In the genomic region with DNA sequence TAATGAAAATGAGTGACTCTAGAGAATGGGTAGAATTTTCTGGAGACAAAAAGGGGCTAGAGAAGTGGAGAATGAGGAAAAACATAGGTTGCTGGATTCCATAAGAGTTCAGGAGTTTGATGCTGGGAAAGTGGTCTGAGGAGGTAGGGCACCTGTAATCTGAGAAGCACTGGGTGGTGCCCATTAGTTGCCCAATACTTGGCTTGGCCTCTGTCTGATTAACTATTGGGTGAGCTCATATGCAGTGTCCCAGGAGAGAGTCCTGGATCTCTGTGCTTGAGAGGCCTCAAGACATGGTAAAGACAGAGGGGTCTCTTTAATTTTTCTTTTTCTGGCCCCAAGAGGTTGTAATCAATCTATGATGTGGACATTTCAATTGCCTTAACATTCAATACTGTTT, we compare ENCODE assay signal across 1 cellular context.
TF ChIP-seq lines count a peak whose summit lies in the region.

No MANE protein-coding gene starts in this region.

TF ChIP-seq in GM23338, 12 proteins besides CTCF, POLR2A, EP300 and RAD21 (continued from another document):
- TF ChIP-seq, protein P1, sequence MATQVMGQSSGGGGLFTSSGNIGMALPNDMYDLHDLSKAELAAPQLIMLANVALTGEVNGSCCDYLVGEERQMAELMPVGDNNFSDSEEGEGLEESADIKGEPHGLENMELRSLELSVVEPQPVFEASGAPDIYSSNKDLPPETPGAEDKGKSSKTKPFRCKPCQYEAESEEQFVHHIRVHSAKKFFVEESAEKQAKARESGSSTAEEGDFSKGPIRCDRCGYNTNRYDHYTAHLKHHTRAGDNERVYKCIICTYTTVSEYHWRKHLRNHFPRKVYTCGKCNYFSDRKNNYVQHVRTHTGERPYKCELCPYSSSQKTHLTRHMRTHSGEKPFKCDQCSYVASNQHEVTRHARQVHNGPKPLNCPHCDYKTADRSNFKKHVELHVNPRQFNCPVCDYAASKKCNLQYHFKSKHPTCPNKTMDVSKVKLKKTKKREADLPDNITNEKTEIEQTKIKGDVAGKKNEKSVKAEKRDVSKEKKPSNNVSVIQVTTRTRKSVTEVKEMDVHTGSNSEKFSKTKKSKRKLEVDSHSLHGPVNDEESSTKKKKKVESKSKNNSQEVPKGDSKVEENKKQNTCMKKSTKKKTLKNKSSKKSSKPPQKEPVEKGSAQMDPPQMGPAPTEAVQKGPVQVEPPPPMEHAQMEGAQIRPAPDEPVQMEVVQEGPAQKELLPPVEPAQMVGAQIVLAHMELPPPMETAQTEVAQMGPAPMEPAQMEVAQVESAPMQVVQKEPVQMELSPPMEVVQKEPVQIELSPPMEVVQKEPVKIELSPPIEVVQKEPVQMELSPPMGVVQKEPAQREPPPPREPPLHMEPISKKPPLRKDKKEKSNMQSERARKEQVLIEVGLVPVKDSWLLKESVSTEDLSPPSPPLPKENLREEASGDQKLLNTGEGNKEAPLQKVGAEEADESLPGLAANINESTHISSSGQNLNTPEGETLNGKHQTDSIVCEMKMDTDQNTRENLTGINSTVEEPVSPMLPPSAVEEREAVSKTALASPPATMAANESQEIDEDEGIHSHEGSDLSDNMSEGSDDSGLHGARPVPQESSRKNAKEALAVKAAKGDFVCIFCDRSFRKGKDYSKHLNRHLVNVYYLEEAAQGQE (IDR thresholded peaks at IDR 0.05; ENCODE audit: unreplicated experiment), result no peak
- TF ChIP-seq ZNF331 (CRISPR knock-in tag; IDR thresholded peaks at IDR 0.05; ENCODE audit: low read depth) (no peak), NANOG (IDR thresholded peaks at IDR 0.05; ENCODE audit: borderline replicate concordance) (no peak), CREB1 (CRISPR knock-in tag; IDR thresholded peaks at IDR 0.05; ENCODE audit: low read depth) (no peak)
TF ChIP-seq in GM23338: peak in this region for 0.
